In genomic region chr11:63766501-63767270, GRCh38 we compare ENCODE assay signal across 8 cellular contexts. TPM values are rescaled to one million over a fixed set of nuclear protein-coding genes. Genes with fewer than 3 reads are reported as not detected.
DNase-seq lines count a peak whose midpoint lies in the region; ATAC-seq lines count a peak whose summit lies in the region.

No MANE protein-coding gene starts in this region.

- DNase-seq in NCI-H146 (lab: John Stamatoyannopoulos, UW) (peak; percentile 39), NCI-H146 treated with DMSO at 0.1 percent for 48 hours (lab: John Stamatoyannopoulos, UW; ENCODE audit: unreplicated experiment) (no peak), NCI-H526 treated with DMSO at 0.1 percent for 48 hours (lab: John Stamatoyannopoulos, UW) (no peak), NCI-H2081 treated with DMSO at 0.1 percent for 48 hours (lab: John Stamatoyannopoulos, UW) (no peak)
- DNase-seq in activated T-helper 1 cell treated with anti-CD3 and anti-CD28 coated beads, Interleukin-12 subunit alpha, Interleukin-12 subunit beta, Interleukin-2, Interleukin-4 antibody, amounts not matched to agents 30 ng/mL and 10 ng/mL and 1 ng/mL, durations not matched to agents 14 hours and 24 hours and 36 hours (ENCODE audit: low spot score) = no peak
- no peak for DNase-seq in stimulated activated naive B cell treated with anti-CD40 and anti-IgM and Interleukin-4, amounts not matched to agents 10 μg/mL and 1 μg/mL and 100 μg/mL, for 72 hours

- peaks cover 14% of the 10 kb centered on the region for H3K4me1 Mint-ChIP-seq in activated T-helper 1 cell treated with anti-CD3 and anti-CD28 coated beads, Interleukin-12 subunit alpha, Interleukin-12 subunit beta, Interleukin-2, Interleukin-4 antibody, amounts not matched to agents 30 ng/mL and 10 ng/mL and 1 ng/mL, durations not matched to agents 14 hours and 24 hours and 36 hours (ENCODE audit: low read depth)
- H3K4me1 Mint-ChIP-seq in stimulated activated naive B cell treated with anti-CD40 and anti-IgM and Interleukin-4, amounts not matched to agents 10 μg/mL and 1 μg/mL and 100 μg/mL, for 72 hours = peaks cover 12 to 24% of the 10 kb centered on the region in 2 donors

- peaks cover 24% of the 10 kb centered on the region for H3K27me3 Mint-ChIP-seq in activated T-helper 1 cell treated with anti-CD3 and anti-CD28 coated beads, Interleukin-12 subunit alpha, Interleukin-12 subunit beta, Interleukin-2, Interleukin-4 antibody, amounts not matched to agents 30 ng/mL and 10 ng/mL and 1 ng/mL, durations not matched to agents 14 hours and 24 hours and 36 hours (ENCODE audit: insufficient read depth)
- H3K27me3 Mint-ChIP-seq in stimulated activated naive B cell treated with anti-CD40 and anti-IgM and Interleukin-4, amounts not matched to agents 10 μg/mL and 1 μg/mL and 100 μg/mL, for 72 hours = peaks cover 5 to 12% of the 10 kb centered on the region in 2 donors

- no peaks in the 10 kb centered on the region for H3K9me3 ChIP-seq in iPS-15b (ENCODE audit: control insufficient read depth, insufficient read depth, low read length)

- no peak overlapping the region for H3K27ac Mint-ChIP-seq in activated T-helper 1 cell treated with anti-CD3 and anti-CD28 coated beads, Interleukin-12 subunit alpha, Interleukin-12 subunit beta, Interleukin-2, Interleukin-4 antibody, amounts not matched to agents 30 ng/mL and 10 ng/mL and 1 ng/mL, durations not matched to agents 14 hours and 24 hours and 36 hours
- H3K27ac Mint-ChIP-seq in stimulated activated naive B cell treated with anti-CD40 and anti-IgM and Interleukin-4, amounts not matched to agents 10 μg/mL and 1 μg/mL and 100 μg/mL, for 72 hours = no peak overlapping the region

- no peak overlapping the region for H3K9ac ChIP-seq in iPS-15b (ENCODE audit: low read depth, low read length)

- no peaks in the 10 kb centered on the region for H3K9me3 Mint-ChIP-seq in activated T-helper 1 cell treated with anti-CD3 and anti-CD28 coated beads, Interleukin-12 subunit alpha, Interleukin-12 subunit beta, Interleukin-2, Interleukin-4 antibody, amounts not matched to agents 30 ng/mL and 10 ng/mL and 1 ng/mL, durations not matched to agents 14 hours and 24 hours and 36 hours
- H3K9me3 Mint-ChIP-seq in stimulated activated naive B cell treated with anti-CD40 and anti-IgM and Interleukin-4, amounts not matched to agents 10 μg/mL and 1 μg/mL and 100 μg/mL, for 72 hours = no peaks in the 10 kb centered on the region

- H3K36me3 Mint-ChIP-seq in activated T-helper 1 cell treated with anti-CD3 and anti-CD28 coated beads, Interleukin-12 subunit alpha, Interleukin-12 subunit beta, Interleukin-2, Interleukin-4 antibody, amounts not matched to agents 30 ng/mL and 10 ng/mL and 1 ng/mL, durations not matched to agents 14 hours and 24 hours and 36 hours (ENCODE audit: low read depth) = peaks cover 2% of the 10 kb centered on the region
- peaks cover 5 to 10% of the 10 kb centered on the region in 2 donors for H3K36me3 Mint-ChIP-seq in stimulated activated naive B cell treated with anti-CD40 and anti-IgM and Interleukin-4, amounts not matched to agents 10 μg/mL and 1 μg/mL and 100 μg/mL, for 72 hours

- no peaks in the 10 kb centered on the region for H3K36me3 ChIP-seq in iPS-15b (ENCODE audit: control insufficient read depth, insufficient read depth, low read length)

- intact Hi-C loops in activated T-helper 1 cell treated with anti-CD3 and anti-CD28 coated beads, Interleukin-12 subunit alpha, Interleukin-12 subunit beta, Interleukin-2, Interleukin-4 antibody, amounts not matched to agents 30 ng/mL and 10 ng/mL and 1 ng/mL, durations not matched to agents 14 hours and 24 hours and 36 hours (cut with micrococcal nuclease) = loop anchor here (1.0 to 2.0 kb wide), 6 partner anchors 47 to 199 kb away; partner anchors contain the start of genes NAA40, RTN3 and SPINDOC

- peaks cover 9% of the 10 kb centered on the region for H3K4me1 ChIP-seq in iPS-15b (ENCODE audit: control insufficient read depth, insufficient read depth, low read length)

- H3K4me3 ChIP-seq in iPS-15b (ENCODE audit: low read depth, low read length) = peak overlapping the region; percentile 75

- ATAC-seq in stimulated activated naive B cell treated with anti-CD40 and anti-IgM and Interleukin-4, amounts not matched to agents 10 μg/mL and 1 μg/mL and 100 μg/mL, for 72 hours (replicated peaks) = no peak
- ATAC-seq in HG03571 (IDR thresholded peaks at IDR 0.05; ENCODE audit: unreplicated experiment) = no peak

- peak overlapping the region; percentile 87 for H3K4me3 Mint-ChIP-seq in activated T-helper 1 cell treated with anti-CD3 and anti-CD28 coated beads, Interleukin-12 subunit alpha, Interleukin-12 subunit beta, Interleukin-2, Interleukin-4 antibody, amounts not matched to agents 30 ng/mL and 10 ng/mL and 1 ng/mL, durations not matched to agents 14 hours and 24 hours and 36 hours
- H3K4me3 Mint-ChIP-seq in stimulated activated naive B cell treated with anti-CD40 and anti-IgM and Interleukin-4, amounts not matched to agents 10 μg/mL and 1 μg/mL and 100 μg/mL, for 72 hours = peak overlapping the region; percentile 94 to 95

- H3K27me3 ChIP-seq in iPS-15b (ENCODE audit: control insufficient read depth, insufficient read depth, low read length) = peaks cover 18% of the 10 kb centered on the region

RNA-seq across cellular contexts. Expression of gene ZFTA, which starts 1.9 kb away (rescaled TPM):
- total RNA-seq in activated T-helper 1 cell treated with anti-CD3 and anti-CD28 coated beads, Interleukin-12 subunit alpha, Interleukin-12 subunit beta, Interleukin-2, Interleukin-4 antibody, amounts not matched to agents 30 ng/mL and 10 ng/mL and 1 ng/mL, durations not matched to agents 14 hours and 24 hours and 36 hours = 3.8 and 5.3 TPM in 2 replicates

RNA-seq across cellular contexts. Expression of gene SPINDOC, which starts 46.6 kb away (rescaled TPM):
- 60.0 and 64.3 TPM in 2 replicates for total RNA-seq in activated T-helper 1 cell treated with anti-CD3 and anti-CD28 coated beads, Interleukin-12 subunit alpha, Interleukin-12 subunit beta, Interleukin-2, Interleukin-4 antibody, amounts not matched to agents 30 ng/mL and 10 ng/mL and 1 ng/mL, durations not matched to agents 14 hours and 24 hours and 36 hours
